Comparison of ENCODE assay signal across 18 cellular contexts in genomic region chr11:130369141-130369691, GRCh38. TPM values are rescaled to one million over a fixed set of nuclear protein-coding genes. Genes with fewer than 3 reads are reported as not detected.
DNase-seq lines count a peak whose midpoint lies in the region; ATAC-seq and TF ChIP-seq lines count a peak whose summit lies in the region.
"Had no signal": no experiment of that assay in that cellular context is flagged by ENCODE, and none has a peak within 500 bp of the region (broad histone marks: within the 10 kb centered on the region; RNA-seq: fewer than 3 reads in every experiment).

No MANE protein-coding gene starts in this region.

- H3K27me3 ChIP-seq in GM23338 (ENCODE audit: insufficient read depth), result no peaks in the 10 kb centered on the region
- H3K27me3 ChIP-seq: breast epithelium, sigmoid colon, suprapubic skin had no signal

- H3K27ac ChIP-seq in GM23338 (ENCODE audit: low read depth), result no peak overlapping the region
- H3K27ac ChIP-seq: suprapubic skin had no signal

- no peaks in the 10 kb centered on the region for H3K79me2 ChIP-seq in GM23338 (replicated peaks; ENCODE audit: insufficient read depth)

- ATAC-seq in GM23338, result no peak; the same call in 2 of the 3 replicates
- no peak for ATAC-seq in HG03039 (IDR thresholded peaks at IDR 0.05; ENCODE audit: unreplicated experiment)
- ATAC-seq: natural killer cell had no signal

- DNase-seq in AG20443 (ENCODE audit: low spot score), result peak; percentile 62
- peak; percentile 27 for DNase-seq in GM23338 (ENCODE audit: low spot score)
- DNase-seq in epithelial cell of proximal tubule (ENCODE audit: low read depth), result no peak
- peak; percentile 44 for DNase-seq in nephron progenitor cell
- DNase-seq in NCI-H2107 treated with DMSO at 0.1 percent for 48 hours (lab: John Stamatoyannopoulos, UW; ENCODE audit: unreplicated experiment), result no peak
- DNase-seq in NCI-H345 (lab: John Stamatoyannopoulos, UW), result no peak
- DNase-seq in GM19238 (ENCODE audit: insufficient read length, low spot score), result no peak
- DNase-seq: activated CD4-positive, alpha-beta T cell treated with anti-CD3 and anti-CD28 coated beads for 48 hours; activated naive CD4-positive, alpha-beta T cell treated with anti-CD3 and anti-CD28 coated beads, Interleukin-2, amount 10 ng/mL, durations not matched to agents 7 days and 5 days; effector CD4-positive, alpha-beta T cell; natural killer cell; NCI-H146; sigmoid colon; stimulated activated CD4-positive, alpha-beta T cell treated with anti-CD3 and anti-CD28 coated beads, Interleukin-2, amount 100 ng/mL, for 48 hours had no signal

- H3K9me3 Mint-ChIP-seq in GM23338 (no peaks in the 10 kb centered on the region; the same call in 2 of the 3 replicates), nephron progenitor cell (no peaks in the 10 kb centered on the region)
- H3K9me3 Mint-ChIP-seq: activated naive CD4-positive, alpha-beta T cell treated with anti-CD3 and anti-CD28 coated beads, Interleukin-2, amount 10 ng/mL, durations not matched to agents 7 days and 5 days; natural killer cell had no signal

- no peak overlapping the region for H3K4me2 ChIP-seq in GM23338

- H3K9me2 ChIP-seq in GM23338 (ENCODE audit: insufficient read depth), result no peaks in the 10 kb centered on the region

- no peaks in the 10 kb centered on the region for H3F3A ChIP-seq in GM23338 (replicated peaks; ENCODE audit: low read depth)

- H3K27me3 Mint-ChIP-seq in GM23338 (ENCODE audit: insufficient read depth, low read depth, poor library complexity) (peaks cover 9% of the 10 kb centered on the region), nephron progenitor cell (ENCODE audit: low read depth, poor library complexity) (peaks cover 4% of the 10 kb centered on the region)
- H3K27me3 Mint-ChIP-seq: activated naive CD4-positive, alpha-beta T cell treated with anti-CD3 and anti-CD28 coated beads, Interleukin-2, amount 10 ng/mL, durations not matched to agents 7 days and 5 days had no signal

- H3K36me3 Mint-ChIP-seq in GM23338 (ENCODE audit: low read depth) (0 out of 3 replicates have a peak, but pooled peaks cover 2% of the 10 kb centered on the region), nephron progenitor cell (ENCODE audit: low read depth) (no peaks in the 10 kb centered on the region)
- H3K36me3 Mint-ChIP-seq: activated naive CD4-positive, alpha-beta T cell treated with anti-CD3 and anti-CD28 coated beads, Interleukin-2, amount 10 ng/mL, durations not matched to agents 7 days and 5 days; natural killer cell had no signal

- no peak overlapping the region for H2AFZ ChIP-seq in GM23338

- no peaks in the 10 kb centered on the region for H3K36me3 ChIP-seq in GM23338 (ENCODE audit: insufficient read depth)
- H3K36me3 ChIP-seq: breast epithelium, HAP-1, sigmoid colon, suprapubic skin had no signal

- no peak overlapping the region for H3K27ac Mint-ChIP-seq in GM23338
- peak overlapping the region; percentile 72 for H3K27ac Mint-ChIP-seq in nephron progenitor cell
- H3K27ac Mint-ChIP-seq: activated naive CD4-positive, alpha-beta T cell treated with anti-CD3 and anti-CD28 coated beads, Interleukin-2, amount 10 ng/mL, durations not matched to agents 7 days and 5 days; natural killer cell had no signal

- H3K4me3 ChIP-seq in GM23338 (no peak overlapping the region), epithelial cell of proximal tubule (ENCODE audit: low read depth, low read length) (no peak overlapping the region)
- H3K4me3 ChIP-seq: breast epithelium, HAP-1, sigmoid colon, suprapubic skin had no signal

- TF ChIP-seq CTCF in GM23338 (conservative IDR thresholded peaks at IDR 0.05; ENCODE audit: low read depth in 2 of 2) (peak in 1 of 2 experiments; percentile 22; a peak in 2 of 4 replicates), epithelial cell of proximal tubule (conservative IDR thresholded peaks at IDR 0.05; ENCODE audit: low read depth, low read length) (peak; percentile 13), nephron progenitor cell (IDR thresholded peaks at IDR 0.05) (no peak)

- H3K4me1 Mint-ChIP-seq in GM23338, result peaks cover 27% of the 10 kb centered on the region
- H3K4me1 Mint-ChIP-seq in nephron progenitor cell, result peaks cover 38% of the 10 kb centered on the region
- H3K4me1 Mint-ChIP-seq: activated naive CD4-positive, alpha-beta T cell treated with anti-CD3 and anti-CD28 coated beads, Interleukin-2, amount 10 ng/mL, durations not matched to agents 7 days and 5 days had no signal

- H3K4me3 Mint-ChIP-seq in GM23338, result no peak overlapping the region
- H3K4me3 Mint-ChIP-seq in nephron progenitor cell, result no peak overlapping the region
- H3K4me3 Mint-ChIP-seq: activated naive CD4-positive, alpha-beta T cell treated with anti-CD3 and anti-CD28 coated beads, Interleukin-2, amount 10 ng/mL, durations not matched to agents 7 days and 5 days; natural killer cell had no signal

- no peaks in the 10 kb centered on the region for H4K20me1 ChIP-seq in GM23338 (replicated peaks; ENCODE audit: insufficient read depth)

- peaks cover 17% of the 10 kb centered on the region; the same call in 1 of the 2 replicates for H3K4me1 ChIP-seq in GM23338 (ENCODE audit: insufficient read depth)
- H3K4me1 ChIP-seq: breast epithelium, suprapubic skin had no signal

TF ChIP-seq in GM23338, 12 proteins besides CTCF, POLR2A, EP300 and RAD21 (continues in another document):
- TF ChIP-seq EZH2phosphoT487 (IDR thresholded peaks at IDR 0.05; ENCODE audit: unreplicated experiment) (no peak), ETS1 (IDR thresholded peaks at IDR 0.05) (no peak), EZH2 (IDR thresholded peaks at IDR 0.05; ENCODE audit: low read depth, unreplicated experiment) (no peak), POLR2AphosphoS5 (IDR thresholded peaks at IDR 0.05; ENCODE audit: low read depth) (no peak)

RNA-seq across cellular contexts. Expression of gene ZBTB44, which starts 54.5 kb away (rescaled TPM):
- total RNA-seq in GM23338 (2014; rRNA removed; shearing (Covaris generic)), result 102 and 104 TPM in 2 replicates
- 57.9 and 61.2 TPM in 2 replicates for polyA plus RNA-seq in GM23338 (2016; fragmentation: Nextera tagmentation; extraction: Ambion mirVana)
- 13.5 and 14.8 TPM in 2 replicates for total RNA-seq in epithelial cell of proximal tubule

RNA-seq across cellular contexts. Expression of gene ADAMTS8, which starts 59.2 kb away (rescaled TPM):
- 15.3 and 16.2 TPM in 2 replicates for total RNA-seq in GM23338 (2014; rRNA removed; shearing (Covaris generic))
- 7.5 and 7.7 TPM in 2 replicates for polyA plus RNA-seq in GM23338 (2016; fragmentation: Nextera tagmentation; extraction: Ambion mirVana)
- not detected in 2 replicates for total RNA-seq in epithelial cell of proximal tubule
- total RNA-seq: natural killer cell had no signal

Comparison
In these comparisons a context has a peak if more than half of its experiments do, and no peak if none do; other contexts are left out.
1. DNase-seq: peak in AG20443 (single experiment), GM23338 (single experiment) and nephron progenitor cell (single experiment); none in epithelial cell of proximal tubule (single experiment), NCI-H2107 treated with DMSO at 0.1 percent for 48 hours (single experiment), NCI-H345 (single experiment) and GM19238 (single experiment).
2. RNA of gene ADAMTS8, which starts 59.2 kb away (total RNA-seq): 15.3 to 16.2 TPM in GM23338; not detected in epithelial cell of proximal tubule; every median in the first group is over 10 times any median in the second.